Comparison of ENCODE assay signal across 8 cellular contexts in genomic region chr20:34514897-34515483, GRCh38. TPM values are rescaled to one million over a fixed set of nuclear protein-coding genes. Genes with fewer than 3 reads are reported as not detected.
DNase-seq lines count a peak whose midpoint lies in the region; ATAC-seq and TF ChIP-seq lines count a peak whose summit lies in the region.

No MANE protein-coding gene starts in this region.

- peak overlapping the region in 1 of 2 experiments; percentile 95 for H3K4ac ChIP-seq in mesenchymal stem cell (ENCODE audit: low read depth in 1 of 2, low read length in 2 of 2)

- peaks cover 5% of the 10 kb centered on the region for H3K79me1 ChIP-seq in mesenchymal stem cell (replicated peaks; ENCODE audit: low read length, poor library complexity, severe bottlenecking)

- H3K27me3 ChIP-seq in cardiac muscle cell (no peaks in the 10 kb centered on the region), body of pancreas (no peaks in the 10 kb centered on the region), mesenchymal stem cell (ENCODE audit: control insufficient read depth in 1 of 2, insufficient read depth in 1 of 2, low read length in 2 of 2) (no peaks in the 10 kb centered on the region), uterus (no peaks in the 10 kb centered on the region)

- H3K27ac ChIP-seq in cardiac muscle cell, result peak overlapping the region; percentile 97
- H3K27ac ChIP-seq in body of pancreas, result peak overlapping the region; percentile 74 to 93 (median 88)
- peak overlapping the region; percentile 98 for H3K27ac ChIP-seq in mesenchymal stem cell (ENCODE audit: low read length, poor library complexity, severe bottlenecking)
- H3K27ac ChIP-seq in uterus, result peak overlapping the region; percentile 97 to 98

- H3K18ac ChIP-seq in mesenchymal stem cell (ENCODE audit: low read depth in 1 of 2, low read length in 2 of 2), result peak overlapping the region in 1 of 2 experiments; percentile 97

- TF ChIP-seq CTCF in cardiac muscle cell (IDR thresholded peaks at IDR 0.05; ENCODE audit: low read depth, low read length), result no peak
- TF ChIP-seq CTCF in body of pancreas (IDR thresholded peaks at IDR 0.05), result no peak
- no peak for TF ChIP-seq CTCF in uterus (IDR thresholded peaks at IDR 0.05)

- no peak overlapping the region for H4K8ac ChIP-seq in mesenchymal stem cell (ENCODE audit: low read length)

- H2BK15ac ChIP-seq in mesenchymal stem cell (ENCODE audit: low read depth, poor library complexity, severe bottlenecking), result no peak overlapping the region

- ATAC-seq in Right ventricle myocardium superior (ENCODE audit: poor library complexity) (no peak), body of pancreas (peak; percentile 4), GM18517 (IDR thresholded peaks at IDR 0.05; ENCODE audit: unreplicated experiment) (no peak), HG02798 (IDR thresholded peaks at IDR 0.05; ENCODE audit: poor library complexity, unreplicated experiment) (no peak)

- no peak overlapping the region for H2BK12ac ChIP-seq in mesenchymal stem cell (ENCODE audit: low read length in 2 of 2)

- intact Hi-C loops in Right ventricle myocardium superior (cut with DNase I) (loop anchor here (10.0 kb wide), 1 partner anchor 200 kb away; no protein-coding TSS in a partner anchor), body of pancreas (cut with DNase I) (no loop called here), uterus (cut with DNase I; ENCODE audit: low total_unique reads) (no loop called here)

- H2BK5ac ChIP-seq in mesenchymal stem cell (ENCODE audit: low read depth, low read length, poor library complexity, severe bottlenecking), result no peak overlapping the region

- H3K4me2 ChIP-seq in mesenchymal stem cell (ENCODE audit: low read length, poor library complexity, severe bottlenecking), result peak overlapping the region; percentile 71

- peak overlapping the region; percentile 100 for H3K9ac ChIP-seq in mesenchymal stem cell (ENCODE audit: low read length)

- H3K36me3 ChIP-seq in cardiac muscle cell (peaks cover 4% of the 10 kb centered on the region), body of pancreas (replicated peaks in 1 of 2; ENCODE audit: insufficient read depth in 1 of 2, low read depth in 2 of 2) (no peaks in the 10 kb centered on the region), mesenchymal stem cell (ENCODE audit: control insufficient read depth in 1 of 2, insufficient read depth in 2 of 2, low read depth in 1 of 2, low read length in 2 of 2) (peaks cover 3 to 43% of the 10 kb centered on the region in 2 experiments), uterus (no peaks in the 10 kb centered on the region)

- TF ChIP-seq POLR2A in body of pancreas (IDR thresholded peaks at IDR 0.05) (peak in 2 of 3 donors; percentile 36), uterus (IDR thresholded peaks at IDR 0.05) (no peak)

- H3K23ac ChIP-seq in mesenchymal stem cell (ENCODE audit: low read length in 2 of 2), result no peak overlapping the region

- H3K9me3 ChIP-seq in cardiac muscle cell (ENCODE audit: low read depth) (no peaks in the 10 kb centered on the region), body of pancreas (no peaks in the 10 kb centered on the region), mesenchymal stem cell (ENCODE audit: control insufficient read depth, low read length) (no peaks in the 10 kb centered on the region), uterus (no peaks in the 10 kb centered on the region)

- H3K4me3 ChIP-seq in cardiac muscle cell (peak overlapping the region; percentile 78), body of pancreas (peak overlapping the region in 1 of 2 donors; percentile 76), mesenchymal stem cell (ENCODE audit: insufficient read depth in 1 of 2, low read depth in 1 of 2, low read length in 2 of 2) (peak overlapping the region in 1 of 2 experiments; percentile 99), uterus (peak overlapping the region; percentile 61 to 72)

- 7 to 10% methylated on average over 19 of the region's 19 CpGs for WGBS in body of pancreas, 2 donors
- WGBS in mesenchymal stem cell, result 38% methylated on average over 19 of the region's 19 CpGs

- H2AFZ ChIP-seq in mesenchymal stem cell (ENCODE audit: low read depth, low read length), result no peak overlapping the region

- DNase-seq in cardiac muscle cell (ENCODE audit: low read depth in 1 of 2, low spot score in 1 of 2), result no peak
- no peak for DNase-seq in Right ventricle myocardium superior
- DNase-seq in body of pancreas, result no peak
- DNase-seq in mesenchymal stem cell, result no peak
- no peak for DNase-seq in uterus
- no peak for DNase-seq in iPS-NIHi7 (ENCODE audit: extremely low spot score)

- no peak overlapping the region for H2BK120ac ChIP-seq in mesenchymal stem cell (ENCODE audit: low read depth, low read length)

- H3K4me1 ChIP-seq in cardiac muscle cell (ENCODE audit: low read depth) (peaks cover 5% of the 10 kb centered on the region), body of pancreas (peaks cover 22% of the 10 kb centered on the region), mesenchymal stem cell (ENCODE audit: control insufficient read depth, insufficient read depth, low read depth, low read length) (peaks cover 9% of the 10 kb centered on the region), uterus (peaks cover 0 to 6% of the 10 kb centered on the region in 2 donors)

- no peak overlapping the region for H3K14ac ChIP-seq in mesenchymal stem cell (ENCODE audit: low read length in 2 of 2)

- no peak overlapping the region for H2AK5ac ChIP-seq in mesenchymal stem cell (ENCODE audit: low read length, severe bottlenecking)

- no peak overlapping the region for H4K91ac ChIP-seq in mesenchymal stem cell (ENCODE audit: low read length)

RNA-seq across cellular contexts. Expression of gene DYNLRB1, which starts 1.2 kb away (rescaled TPM):
- 132 and 155 TPM in 2 replicates for total RNA-seq in cardiac muscle cell
- polyA plus RNA-seq in cardiac muscle cell, result 288 and 330 TPM in 2 replicates
- 148 TPM for total RNA-seq in Right ventricle myocardium superior
- 10 to 100 TPM; 58.9 to 64.3 TPM for total RNA-seq in body of pancreas
- polyA plus RNA-seq in mesenchymal stem cell (2013, experiment 1 of 2), result 344 TPM
- polyA plus RNA-seq in mesenchymal stem cell (2013, experiment 2 of 2), result 339 TPM
- 100 to 1,000 TPM in 3 of 4 donors, 10 to 100 TPM in 1; 20.8 to 289 (median 149) TPM for total RNA-seq in uterus

RNA-seq across cellular contexts. Expression of gene MAP1LC3A, which starts 43.5 kb away (rescaled TPM):
- total RNA-seq in cardiac muscle cell, result 24.3 and 38.7 TPM in 2 replicates
- polyA plus RNA-seq in cardiac muscle cell, result 29.7 and 54.0 TPM in 2 replicates
- total RNA-seq in Right ventricle myocardium superior, result 107 TPM
- total RNA-seq in body of pancreas, result 10 to 100 TPM; 22.4 to 37.6 TPM
- 34.0 TPM for polyA plus RNA-seq in mesenchymal stem cell (2013, experiment 1 of 2)
- polyA plus RNA-seq in mesenchymal stem cell (2013, experiment 2 of 2), result 33.2 TPM
- 10 to 100 TPM in 3 of 4 donors, 1 to 10 TPM in 1; 6.7 to 57.1 (median 20.0) TPM for total RNA-seq in uterus

Comparison
In these comparisons a context has a peak if more than half of its experiments do, and no peak if none do; other contexts are left out.
1. POLR2A ChIP-seq: peak in body of pancreas (2 of 3); none in uterus (0 of 2).
2. Peak in every context shown above with its lines, with median percentiles within 50 percentile points of each other: H3K27ac ChIP-seq.